In the genomic region with DNA sequence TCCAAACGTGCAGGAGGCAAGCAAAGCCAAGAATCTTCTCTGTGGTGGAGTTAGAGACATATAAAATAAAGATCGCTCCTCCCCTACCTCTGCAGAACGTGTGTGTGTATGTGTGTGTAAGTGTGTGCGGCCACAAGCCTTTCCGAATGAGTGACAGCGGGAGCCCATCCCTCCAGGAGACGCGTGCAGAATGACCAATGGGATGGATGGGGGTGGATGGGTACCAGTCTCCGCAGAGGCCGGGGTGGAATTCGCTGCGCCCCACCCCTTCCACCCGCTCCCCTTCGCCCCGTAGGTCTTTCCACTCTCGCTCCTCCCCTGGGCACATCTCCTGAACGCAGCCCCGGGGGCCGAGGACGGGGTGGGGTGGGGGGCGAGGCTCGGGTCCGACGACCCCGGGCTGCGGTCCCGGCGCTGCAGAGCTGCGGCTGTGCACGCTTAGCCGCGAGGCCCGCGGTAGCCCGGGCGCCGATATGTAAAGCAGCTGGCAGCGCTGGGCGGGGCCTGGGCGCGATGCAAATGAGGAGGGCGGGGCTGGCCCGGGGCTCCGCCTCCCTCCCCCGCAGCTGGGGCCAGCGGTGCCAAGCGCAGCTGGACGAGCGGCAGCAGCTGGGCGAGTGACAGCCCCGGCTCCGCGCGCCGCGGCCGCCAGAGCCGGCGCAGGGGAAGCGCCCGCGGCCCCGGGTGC, we compare ENCODE assay signal across 9 cellular contexts. TPM values are rescaled to one million over a fixed set of nuclear protein-coding genes. Genes with fewer than 3 reads are reported as not detected.
DNase-seq lines count a peak whose midpoint lies in the region; ATAC-seq and TF ChIP-seq lines count a peak whose summit lies in the region.
"Had no signal": no experiment of that assay in that cellular context is flagged by ENCODE, and none has a peak within 500 bp of the region (broad histone marks: within the 10 kb centered on the region; RNA-seq: fewer than 3 reads in every experiment).

A gene (plus strand): TSS at position 594 of the 688 bp plus-strand sequence.

- peak; percentile 77 for ATAC-seq in GM19463 (IDR thresholded peaks at IDR 0.05; ENCODE audit: unreplicated experiment)

- H3K4me3 ChIP-seq in Caco-2 (ENCODE audit: low read depth, low read length) (peak within 1 kb of the TSS; percentile 4; the same call in 1 of the 2 replicates), HUES48 (ENCODE audit: low read depth, low read length) (peak within 1 kb of the TSS; percentile 70), astrocyte of the spinal cord (ENCODE audit: low read depth, low read length) (no peak within 1 kb of the TSS), iPS-20b (ENCODE audit: low read length) (peak within 1 kb of the TSS; percentile 66), smooth muscle cell (peak within 1 kb of the TSS; percentile 39)

- no peak within 1 kb of the TSS for H2AFZ ChIP-seq in smooth muscle cell (ENCODE audit: low read depth)

- peaks cover 10% of the 10 kb centered on the region for H3K9me3 Mint-ChIP-seq in Caco-2 (ENCODE audit: unreplicated experiment)

- WGBS in smooth muscle cell (ENCODE audit: low lambda C conversion rate) = 2% methylated on average over 25 of the region's 63 CpGs

- H3K27me3 ChIP-seq in Caco-2 (replicated peaks; ENCODE audit: control insufficient read depth, insufficient read depth, low read length) (no peaks in the 10 kb centered on the region), HUES48 (ENCODE audit: control insufficient read depth, insufficient read depth, low read length) (peaks cover 51% of the 10 kb centered on the region), iPS-20b (ENCODE audit: insufficient read depth, low read length) (peaks cover 77% of the 10 kb centered on the region), smooth muscle cell (ENCODE audit: low read depth) (peaks cover 74% of the 10 kb centered on the region)

- H3K4me1 ChIP-seq in Caco-2 = no peaks in the 10 kb centered on the region
- H3K4me1 ChIP-seq in HUES48 (ENCODE audit: control insufficient read depth, insufficient read depth, low read length) = peaks cover 18% of the 10 kb centered on the region
- no peaks in the 10 kb centered on the region for H3K4me1 ChIP-seq in iPS-20b (ENCODE audit: insufficient read depth, low read length)
- H3K4me1 ChIP-seq in smooth muscle cell (ENCODE audit: low read depth) = peaks cover 4% of the 10 kb centered on the region

- CTCF ChIA-PET in Caco-2 (lab: Charles Lee) = no interaction called here

- H3K27me3 Mint-ChIP-seq in Caco-2 (ENCODE audit: insufficient read depth, unreplicated experiment) = peaks cover 25% of the 10 kb centered on the region

- no peaks in the 10 kb centered on the region for H3F3A ChIP-seq in smooth muscle cell (ENCODE audit: low read depth)

- intact Hi-C loops in Caco-2 (cut with micrococcal nuclease; ENCODE audit: unreplicated experiment) = no loop called here

- H3K9me3 ChIP-seq in Caco-2 (no peaks in the 10 kb centered on the region), HUES48 (ENCODE audit: control insufficient read depth, insufficient read depth, low read length) (no peaks in the 10 kb centered on the region), iPS-20b (ENCODE audit: insufficient read depth, low read depth, low read length) (no peaks in the 10 kb centered on the region), smooth muscle cell (replicated peaks; ENCODE audit: low read depth) (no peaks in the 10 kb centered on the region)

- H3K9ac ChIP-seq in HUES48 (ENCODE audit: low read depth, low read length) (no peak within 1 kb of the TSS), iPS-20b (ENCODE audit: low read depth, low read length) (no peak within 1 kb of the TSS), smooth muscle cell (ENCODE audit: low read depth) (no peak within 1 kb of the TSS)

- no peaks in the 10 kb centered on the region for H4K20me1 ChIP-seq in smooth muscle cell (ENCODE audit: low read depth)

- BruUV-seq in Caco-2 (replicated peaks; lab: Mats Ljungman, UMichigan) = no TSS peak

- H3K36me3 Mint-ChIP-seq in Caco-2 (ENCODE audit: insufficient read depth, unreplicated experiment) = no peaks in the 10 kb centered on the region

- in situ Hi-C loops in astrocyte of the spinal cord (cut with HindIII; ENCODE audit: low sequenced_read_pairs) = no loop called here

- DNase-seq in Caco-2 = peak; percentile 42 to 55
- DNase-seq in T-helper 9 cell = peak; percentile 88
- peak; percentile 5 for DNase-seq in astrocyte of the spinal cord (ENCODE audit: low read depth, low spot score)
- DNase-seq in smooth muscle cell (lab: John Stamatoyannopoulos, UW; ENCODE audit: unreplicated experiment) = peak; percentile 17
- DNase-seq in COLO668 (lab: John Stamatoyannopoulos, UW; ENCODE audit: unreplicated experiment) = no peak

- H3K4me1 Mint-ChIP-seq in Caco-2 (ENCODE audit: low read depth, unreplicated experiment) = peaks cover 7% of the 10 kb centered on the region

- H3K4me2 ChIP-seq in smooth muscle cell = peak within 1 kb of the TSS; percentile 83

- POLR2A ChIA-PET in Caco-2 (lab: Charles Lee) = no interaction called here

- no peaks in the 10 kb centered on the region for H3K36me3 ChIP-seq in Caco-2 (ENCODE audit: control insufficient read depth, insufficient read depth, low read length)
- H3K36me3 ChIP-seq in HUES48 (ENCODE audit: control insufficient read depth, insufficient read depth, low read length) = no peaks in the 10 kb centered on the region
- no peaks in the 10 kb centered on the region for H3K36me3 ChIP-seq in iPS-20b (ENCODE audit: insufficient read depth, low read depth, low read length)
- H3K36me3 ChIP-seq in smooth muscle cell (ENCODE audit: low read depth) = no peaks in the 10 kb centered on the region

- H3K27ac Mint-ChIP-seq in Caco-2 (ENCODE audit: unreplicated experiment) = no peak within 1 kb of the TSS

- no peak for TF ChIP-seq CTCF in Caco-2 (IDR thresholded peaks at IDR 0.05; ENCODE audit: insufficient read depth in 1 of 2, low read depth in 1 of 2, low read length in 1 of 2, severe bottlenecking in 1 of 2, unreplicated experiment in 1 of 2)
- no peak for TF ChIP-seq CTCF in astrocyte of the spinal cord (IDR thresholded peaks at IDR 0.05; ENCODE audit: low read depth, low read length)
- no peak for TF ChIP-seq CTCF in smooth muscle cell (IDR thresholded peaks at IDR 0.05; ENCODE audit: borderline replicate concordance, insufficient read depth, poor library complexity, severe bottlenecking)

- no peak within 1 kb of the TSS for H3K27ac ChIP-seq in HUES48 (ENCODE audit: low read depth, low read length)
- no peak within 1 kb of the TSS for H3K27ac ChIP-seq in iPS-20b (ENCODE audit: low read length)
- H3K27ac ChIP-seq in smooth muscle cell (ENCODE audit: low read depth) = no peak within 1 kb of the TSS

- peak within 1 kb of the TSS; percentile 67 for H3K4me3 Mint-ChIP-seq in Caco-2 (ENCODE audit: unreplicated experiment)

- H3K79me2 ChIP-seq in smooth muscle cell (ENCODE audit: low read depth) = no peaks in the 10 kb centered on the region

RNA-seq across cellular contexts. Expression of the gene that starts here (rescaled TPM):
- not detected in 2 replicates for total RNA-seq in Caco-2 (2022)
- 0.36 TPM in 1 of 2 replicates, not detected in the other for total RNA-seq in smooth muscle cell
- 0.30 TPM in 1 of 2 replicates, not detected in the other for polyA plus RNA-seq in smooth muscle cell
- total RNA-seq: M059J had no signal

Comparison
In these comparisons a context has a peak if more than half of its experiments do, and no peak if none do; other contexts are left out.
1. Peak in DNase-seq and H3K4me3 ChIP-seq in Caco-2; RNA of the gene not detected or under 1 TPM.
2. Peak in DNase-seq, H3K4me3 ChIP-seq and H3K4me2 ChIP-seq in smooth muscle cell; RNA of the gene not detected or under 1 TPM.